In genomic region chr2:48415765-48416515, GRCh38 we compare ENCODE assay signal across 1 cellular context.
TF ChIP-seq lines count a peak whose summit lies in the region.

No MANE protein-coding gene starts in this region.

TF ChIP-seq in GM23338, 12 proteins besides CTCF, POLR2A, EP300 and RAD21 (continued from another document):
- no peak for TF ChIP-seq REST (IDR thresholded peaks at IDR 0.05; ENCODE audit: unreplicated experiment)
- no peak for TF ChIP-seq JUNB (IDR thresholded peaks at IDR 0.05; ENCODE audit: unreplicated experiment)
- no peak for TF ChIP-seq STAT1 (IDR thresholded peaks at IDR 0.05; ENCODE audit: unreplicated experiment)
- no peak for TF ChIP-seq CREB1 (CRISPR knock-in tag; IDR thresholded peaks at IDR 0.05; ENCODE audit: low read depth)
- no peak for TF ChIP-seq ZNF462 (CRISPR knock-in tag; IDR thresholded peaks at IDR 0.05)
- TF ChIP-seq ZNF331 (CRISPR knock-in tag; IDR thresholded peaks at IDR 0.05; ENCODE audit: low read depth), result no peak
- no peak for TF ChIP-seq EZH2phosphoT487 (IDR thresholded peaks at IDR 0.05; ENCODE audit: unreplicated experiment)
- no peak for TF ChIP-seq EZH2 (IDR thresholded peaks at IDR 0.05; ENCODE audit: low read depth, unreplicated experiment)
- no peak for TF ChIP-seq NANOG (IDR thresholded peaks at IDR 0.05; ENCODE audit: borderline replicate concordance)
TF ChIP-seq in GM23338: peak in this region for 0.
